Comparison of ENCODE assay signal across 23 cellular contexts in the genomic region with DNA sequence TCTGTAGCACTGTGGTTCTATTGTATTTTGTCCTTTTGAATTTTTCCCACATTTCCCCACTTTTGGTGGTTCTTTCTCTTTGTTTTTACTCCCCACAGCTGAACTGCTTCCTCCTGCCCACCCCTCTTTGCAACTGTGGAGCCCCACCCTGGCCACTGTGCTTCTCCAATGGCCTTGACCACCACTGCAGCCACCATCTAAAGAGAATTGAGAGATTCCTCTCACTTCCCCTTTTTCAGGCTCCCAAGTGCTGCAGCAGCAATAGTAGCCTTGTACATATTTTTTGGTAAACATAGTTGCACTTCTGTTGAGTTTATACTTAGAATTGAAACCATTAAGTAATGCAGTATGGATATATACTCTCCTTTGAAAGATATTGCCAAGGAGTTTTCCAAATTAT. TPM values are rescaled to one million over a fixed set of nuclear protein-coding genes. Genes with fewer than 3 reads are reported as not detected.
A peak's percentile ranks its signal among the peaks of the same experiment; 100 is the strongest.
DNase-seq lines count a peak whose midpoint lies in the region; ATAC-seq, FAIRE-seq and TF ChIP-seq lines count a peak whose summit lies in the region.
"Had no signal": no experiment of that assay in that cellular context is flagged by ENCODE, and none has a peak within 500 bp of the region (broad histone marks: within the 10 kb centered on the region; RNA-seq: fewer than 3 reads in every experiment).

No MANE protein-coding gene starts in this region.

- TF ChIP-seq EP300 in K562 (IDR thresholded peaks at IDR 0.05; ENCODE audit: low read length): no peak

- H3K27ac ChIP-seq in K562 (ENCODE audit: extremely low read depth, low read depth, low read length) (no peak overlapping the region), PC-9 (no peak overlapping the region)
- H3K27ac ChIP-seq: esophagus squamous epithelium, GM23248, heart right ventricle had no signal

- H3K79me2 ChIP-seq in K562 (ENCODE audit: control insufficient read depth, insufficient read depth, low read length) (no peaks in the 10 kb centered on the region), PC-9 (ENCODE audit: low read depth) (no peaks in the 10 kb centered on the region)

- H3K9me2 ChIP-seq in PC-9 (ENCODE audit: insufficient read depth): peaks cover 4% of the 10 kb centered on the region; the same call in 1 of the 2 replicates
- H3K9me2 ChIP-seq: SK-N-SH had no signal

- no peak overlapping the region for H3K9ac ChIP-seq in K562 (ENCODE audit: insufficient read depth in 1 of 2, low read depth in 2 of 2, low read length in 2 of 2)
- H3K9ac ChIP-seq: GM23248, SK-N-SH had no signal

- ATAC-seq in GM18499 (IDR thresholded peaks at IDR 0.05; ENCODE audit: insufficient read depth, unreplicated experiment) (peak; percentile 85), GM19463 (IDR thresholded peaks at IDR 0.05; ENCODE audit: unreplicated experiment) (peak; percentile 53), HG03066 (IDR thresholded peaks at IDR 0.05; ENCODE audit: low read depth, unreplicated experiment) (peak; percentile 54), K562 (no peak), left lobe of liver (no peak)
- ATAC-seq: heart right ventricle had no signal

- DNase-seq in K562 (ENCODE audit: extremely low read depth in 1 of 4, low spot score in 3 of 4) (no peak), NCI-H226 (no peak), PC-9 (no peak), left lobe of liver (ENCODE audit: low spot score) (no peak)
- DNase-seq: activated naive CD8-positive, alpha-beta T cell treated with anti-CD3 and anti-CD28 coated beads for 36 hours; activated T-cell treated with anti-CD3 and anti-CD28 coated beads, Interleukin-2, amount 50 U/mL, for 1 hour; AML-193; Calu3; esophagus squamous epithelium; GF-D8; GM23248; mesenchymal stem cell; NCI-H1417 treated with DMSO at 0.1 percent for 48 hours; NCI-H2227 treated with DMSO at 0.1 percent for 48 hours; nephron progenitor cell; SK-N-SH had no signal

- H3F3A ChIP-seq in PC-9 (ENCODE audit: insufficient read depth, low read depth): no peaks in the 10 kb centered on the region

- no peak for TF ChIP-seq RAD21 in K562 (CRISPR knock-in tag; conservative IDR thresholded peaks at IDR 0.05 in 1 of 2, IDR thresholded peaks at IDR 0.05 in 1 of 2)

- TF ChIP-seq POLR2A in K562 (conservative IDR thresholded peaks at IDR 0.05): no peak

- FAIRE-seq in K562 (lab: Jason Lieb, UNC): no peak
- FAIRE-seq: bronchial epithelial cell, keratinocyte, TTC549 had no signal

- H3K9me3 ChIP-seq in K562 (replicated peaks; ENCODE audit: control insufficient read depth, insufficient read depth, low read depth, low read length): no peaks in the 10 kb centered on the region
- H3K9me3 ChIP-seq in PC-9 (ENCODE audit: insufficient read depth, low read depth): no peaks in the 10 kb centered on the region; the same call in 1 of the 2 replicates

- BruUV-seq in K562 (replicated peaks; lab: Mats Ljungman, UMichigan) (no TSS peak), PC-9 (replicated peaks; lab: Mats Ljungman, UMichigan) (no TSS peak)

- CTCF ChIA-PET in K562 (lab: Yijun Ruan, JAX; ENCODE audit: low intra/inter-chr PET ratio): no interaction called here
- CTCF ChIA-PET in PC-9 (lab: Charles Lee): no interaction called here

- H3K27me3 ChIP-seq in K562 (ENCODE audit: control insufficient read depth in 2 of 2, insufficient read depth in 2 of 2, low read length in 2 of 2) (no peaks in the 10 kb centered on the region), PC-9 (ENCODE audit: insufficient read depth, low read depth) (no peaks in the 10 kb centered on the region; the same call in 1 of the 2 replicates)
- H3K27me3 ChIP-seq: esophagus squamous epithelium had no signal

- intact Hi-C loops in K562 (cut with micrococcal nuclease) (no loop called here), PC-9 (cut with micrococcal nuclease; ENCODE audit: unreplicated experiment) (no loop called here)

- H3K4me3 ChIP-seq in K562: no peak overlapping the region
- no peak overlapping the region for H3K4me3 ChIP-seq in PC-9
- H3K4me3 ChIP-seq: esophagus squamous epithelium, GM23248, heart right ventricle had no signal

- POLR2A ChIA-PET in K562 (lab: Yijun Ruan, JAX): no interaction called here
- POLR2A ChIA-PET in PC-9 (lab: Charles Lee; ENCODE audit: unreplicated experiment): no interaction called here

- H3K4me1 ChIP-seq in K562 (replicated peaks in 1 of 2; ENCODE audit: control insufficient read depth in 2 of 2, insufficient read depth in 2 of 2, low read length in 2 of 2): no peaks in the 10 kb centered on the region
- no peaks in the 10 kb centered on the region for H3K4me1 ChIP-seq in PC-9 (replicated peaks; ENCODE audit: insufficient read depth)
- H3K4me1 ChIP-seq: esophagus squamous epithelium, heart right ventricle had no signal

- no peak overlapping the region for H3K4me2 ChIP-seq in K562 (ENCODE audit: insufficient read depth, low read length)
- H3K4me2 ChIP-seq in PC-9: no peak overlapping the region
- H3K4me2 ChIP-seq: SK-N-SH had no signal

- H4K20me1 ChIP-seq in K562 (replicated peaks; ENCODE audit: control insufficient read depth, insufficient read depth, low read length): no peaks in the 10 kb centered on the region
- H4K20me1 ChIP-seq in PC-9 (ENCODE audit: insufficient read depth): no peaks in the 10 kb centered on the region

- no peaks in the 10 kb centered on the region for H3K9me1 ChIP-seq in K562 (ENCODE audit: control insufficient read depth, insufficient read depth, low read length)

- TF ChIP-seq CTCF in K562 (IDR thresholded peaks at IDR 0.05 in 2 of 3, conservative IDR thresholded peaks at IDR 0.05 in 1 of 3; ENCODE audit: insufficient read depth in 2 of 3, low read depth in 1 of 3, low read length in 3 of 3): no peak
- TF ChIP-seq CTCF in PC-9 (conservative IDR thresholded peaks at IDR 0.05): no peak

- H3K36me3 ChIP-seq in K562 (ENCODE audit: control insufficient read depth, insufficient read depth, low read length) (no peaks in the 10 kb centered on the region), PC-9 (ENCODE audit: low read depth) (no peaks in the 10 kb centered on the region)
- H3K36me3 ChIP-seq: esophagus squamous epithelium, heart right ventricle had no signal

- H2AFZ ChIP-seq in K562 (ENCODE audit: low read depth, low read length) (no peak overlapping the region), PC-9 (no peak overlapping the region)
- H2AFZ ChIP-seq: GM23248 had no signal

- in situ Hi-C loops in K562 (cut with MboI): no loop called here

TF ChIP-seq in K562, 482 proteins besides CTCF, POLR2A, EP300 and RAD21:
- TF ChIP-seq ZBTB1 (CRISPR knock-in tag; IDR thresholded peaks at IDR 0.05; ENCODE audit: borderline replicate concordance, low read depth) (no peak), SPI1 (IDR thresholded peaks at IDR 0.05; ENCODE audit: borderline replicate concordance, low read depth, low read length) (peak; percentile 83)

RNA-seq across cellular contexts. Expression of gene FRMPD3, which starts 51.3 kb away (rescaled TPM):
- not detected in 2 replicates for total RNA-seq in K562 (2011; cell fraction: chromatin; rRNA removed; ENCODE audit: low replicate concordance)
- not detected in 2 replicates for total RNA-seq in K562 (2011; cell fraction: nucleolus; rRNA removed)
- not detected in 2 replicates for total RNA-seq in K562 (2011; cell fraction: nucleoplasm; rRNA removed)
- total RNA-seq in K562 (2014; rRNA removed): not detected in 2 replicates
- not detected in 2 replicates for total RNA-seq in K562 (2014; rRNA removed; fragmentation: Illumina TruSeq; extraction: Trizol)
- not detected in 2 replicates for total RNA-seq in K562 (2015; rRNA removed; fragmentation: Illumina TruSeq; extraction: Trizol)
- not detected in 2 replicates for total RNA-seq in K562 (2021)
- not detected in 2 replicates for polyA plus RNA-seq in K562 (2011; rRNA removed)
- not detected in 2 replicates for polyA plus RNA-seq in K562 (2011; cell fraction: cytosol; rRNA removed)
- not detected in 2 replicates for polyA plus RNA-seq in K562 (2011; cell fraction: nucleus; rRNA removed)
- not detected in 2 replicates for polyA plus RNA-seq in K562 (2012)
- not detected in 2 replicates for polyA plus RNA-seq in K562 (2014; fragmentation: Illumina TruSeq; extraction: Trizol)
- not detected for polyA plus RNA-seq in K562 (2014; fragmentation: Nextera tagmentation; extraction: Ambion mirVana)
- not detected in 2 replicates for polyA plus RNA-seq in K562 (2014; rRNA removed)
- polyA minus RNA-seq in K562 (2011; rRNA and poly(A)+ RNA removed): not detected in 2 replicates
- polyA minus RNA-seq in K562 (2011; cell fraction: cytosol; rRNA and poly(A)+ RNA removed): not detected in 2 replicates
- polyA minus RNA-seq in K562 (2011; cell fraction: nucleus; rRNA and poly(A)+ RNA removed): not detected in 2 replicates
- total RNA-seq in PC-9 (2021): 0.20 and 0.23 TPM in 2 replicates
- total RNA-seq in left lobe of liver: not detected
- total RNA-seq: activated naive CD8-positive, alpha-beta T cell treated with anti-CD3 and anti-CD28 coated beads for 36 hours; bronchial epithelial cell; GM23248 had no signal
- polyA plus RNA-seq: GM23248, keratinocyte had no signal

Comparison
In these comparisons a context has a peak if more than half of its experiments do, and no peak if none do; other contexts are left out.
1. ATAC-seq: peak in GM18499 (single experiment), GM19463 (single experiment) and HG03066 (single experiment); none in K562 (single experiment) and left lobe of liver (single experiment).